ENCODE assay signal across 34 cellular contexts in genomic region chr10:133008196-133008595, GRCh38.
"Had no signal": no experiment of that assay in that cellular context is flagged by ENCODE, and none has a peak within 500 bp of the region (broad histone marks: within the 10 kb centered on the region; RNA-seq: fewer than 3 reads in every experiment).

No MANE protein-coding gene starts in this region.

- H3K27me3 ChIP-seq: adrenal gland, body of pancreas, brain microvascular endothelial cell had no signal

- DNase-seq: activated B cell treated with CpG ODN at 0.5 μM for 24 hours; activated CD4-positive, alpha-beta memory T cell treated with anti-CD3 and anti-CD28 coated beads for 36 hours; activated CD4-positive, alpha-beta T cell treated with anti-CD3 and anti-CD28 coated beads for 4 hours; activated CD4-positive, alpha-beta T cell treated with anti-CD3 and anti-CD28 coated beads, Interleukin-2, amount 10 ng/mL, durations not matched to agents 24 days and 14 days; activated CD4-positive, alpha-beta T cell treated with anti-CD3 and anti-CD28 coated beads, Interleukin-2, amount 50 U/mL, for 1 hour; activated CD4-positive, alpha-beta T cell treated with anti-CD3 and anti-CD28 coated beads, Interleukin-2, amount 50 U/mL, for 4 hours; activated CD4-positive, CD25-positive, alpha-beta regulatory T cell treated with anti-CD3 and anti-CD28 coated beads, Interleukin-2, amount 50 U/mL, for 72 hours; activated CD8-positive, alpha-beta memory T cell treated with anti-CD3 and anti-CD28 coated beads, Interleukin-2, amount 50 U/mL, for 4 hours; activated CD8-positive, alpha-beta T cell treated with anti-CD3 and anti-CD28 coated beads for 36 hours; activated effector memory CD4-positive, alpha-beta T cell treated with anti-CD3 and anti-CD28 coated beads, Interleukin-2, amount 50 U/mL, for 16 hours; activated gamma-delta T cell treated with Interleukin-2 at 50 U/mL for 16 hours; activated naive CD4-positive, alpha-beta T cell; activated naive CD4-positive, alpha-beta T cell treated with anti-CD3 and anti-CD28 coated beads for 36 hours; activated naive CD4-positive, alpha-beta T cell treated with anti-CD3 and anti-CD28 coated beads, Interleukin-2, amount 50 U/mL, for 16 hours; activated naive CD8-positive, alpha-beta T cell treated with anti-CD3 and anti-CD28 coated beads for 36 hours; activated T-cell treated with anti-CD3 and anti-CD28 coated beads for 4 hours; activated T-cell treated with anti-CD3 and anti-CD28 coated beads, Interleukin-2, amount 50 U/mL, for 1 hour; activated T-cell treated with anti-CD3 and anti-CD28 coated beads, Interleukin-2, amount 50 U/mL, for 4 hours; activated T-cell treated with anti-CD3 and anti-CD28 coated beads, Interleukin-2, amount 50 U/mL, for 72 hours; adrenal gland; amniotic stem cell; aorta; body of pancreas; brain microvascular endothelial cell; central memory CD4-positive, alpha-beta T cell; T-cell; T-helper 17 cell; T-helper 9 cell had no signal

- H3K27ac ChIP-seq: adrenal gland, brain microvascular endothelial cell, breast epithelium, VCaP had no signal

- H3K4me3 ChIP-seq: adrenal gland, body of pancreas, breast epithelium had no signal

- H3K36me3 ChIP-seq: adrenal gland, brain microvascular endothelial cell, breast epithelium had no signal

- H3K9me3 ChIP-seq: adrenal gland, body of pancreas, breast epithelium had no signal

- ATAC-seq: activated CD8-positive, alpha-beta T cell treated with anti-CD3 and anti-CD28 coated beads for 36 hours; activated naive CD4-positive, alpha-beta T cell treated with anti-CD3 and anti-CD28 coated beads, Interleukin-2, amount 50 U/mL, for 72 hours; activated T-cell treated with anti-CD3 and anti-CD28 coated beads, Interleukin-2, amount 50 U/mL, for 4 hours; activated T-cell treated with anti-CD3 and anti-CD28 coated beads, Interleukin-2, amount 50 U/mL, for 72 hours; activated T-helper 17 cell treated with anti-CD3 and anti-CD28 coated beads, Interleukin-2, amount 50 U/mL, for 72 hours; body of pancreas; T-cell; T-helper 17 cell had no signal

- H3K4me1 ChIP-seq: adrenal gland, breast epithelium had no signal

- FAIRE-seq: astrocyte, TTC549 had no signal
